ENCODE assay signal across 25 cellular contexts in genomic region chr14:51605575-51605974, GRCh38.
"Had no signal": no experiment of that assay in that cellular context is flagged by ENCODE, and none has a peak within 500 bp of the region (broad histone marks: within the 10 kb centered on the region; RNA-seq: fewer than 3 reads in every experiment).

No MANE protein-coding gene starts in this region.

- H3K36me3 ChIP-seq: brain microvascular endothelial cell, esophagus muscularis mucosa, gastroesophageal sphincter, heart right ventricle had no signal

- H3K9me3 ChIP-seq: esophagus muscularis mucosa, gastroesophageal sphincter, heart right ventricle had no signal

- H3K4me1 ChIP-seq: heart right ventricle had no signal

- ATAC-seq: activated CD4-positive, alpha-beta T cell treated with anti-CD3 and anti-CD28 coated beads for 36 hours; activated CD8-positive, alpha-beta memory T cell treated with anti-CD3 and anti-CD28 coated beads, Interleukin-2, amount 10 ng/mL, durations not matched to agents 7 days and 5 days; activated CD8-positive, alpha-beta T cell treated with anti-CD3 and anti-CD28 coated beads, Interleukin-2, amount 10 ng/mL, durations not matched to agents 7 days and 5 days; activated naive CD4-positive, alpha-beta T cell treated with anti-CD3 and anti-CD28 coated beads, Interleukin-2, amount 50 U/mL, for 72 hours; effector memory CD8-positive, alpha-beta T cell; gastroesophageal sphincter; heart right ventricle had no signal

- H3K4me3 ChIP-seq: coronary artery, dorsolateral prefrontal cortex, esophagus muscularis mucosa, gastroesophageal sphincter, heart right ventricle had no signal

- DNase-seq: activated CD4-positive, alpha-beta memory T cell treated with anti-CD3 and anti-CD28 coated beads for 36 hours; activated CD4-positive, alpha-beta T cell treated with anti-CD3 and anti-CD28 coated beads for 36 hours; activated CD4-positive, alpha-beta T cell treated with anti-CD3 and anti-CD28 coated beads, Interleukin-2, amount 10 ng/mL, durations not matched to agents 24 days and 14 days; activated CD4-positive, CD25-positive, alpha-beta regulatory T cell; activated CD4-positive, CD25-positive, alpha-beta regulatory T cell treated with anti-CD3 and anti-CD28 coated beads, Interleukin-2, amount 50 U/mL, for 72 hours; activated CD8-positive, alpha-beta memory T cell treated with anti-CD3 and anti-CD28 coated beads, Interleukin-2, amount 10 ng/mL, durations not matched to agents 7 days and 5 days; activated CD8-positive, alpha-beta memory T cell treated with anti-CD3 and anti-CD28 coated beads, Interleukin-2, amount 50 U/mL, for 4 hours; activated CD8-positive, alpha-beta T cell treated with anti-CD3 and anti-CD28 coated beads, Interleukin-2, amount 10 ng/mL, durations not matched to agents 7 days and 5 days; activated gamma-delta T cell; activated naive CD4-positive, alpha-beta T cell; activated naive CD4-positive, alpha-beta T cell treated with anti-CD3 and anti-CD28 coated beads, Interleukin-2, amount 10 ng/mL, durations not matched to agents 7 days and 5 days; activated naive CD8-positive, alpha-beta T cell treated with anti-CD3 and anti-CD28 coated beads, Interleukin-2, amount 10 ng/mL, durations not matched to agents 7 days and 5 days; activated T-cell treated with anti-CD3 and anti-CD28 coated beads, Interleukin-2, amount 50 U/mL, for 1 hour; activated T-cell treated with anti-CD3 and anti-CD28 coated beads, Interleukin-2, amount 50 U/mL, for 48 hours; brain microvascular endothelial cell; dorsolateral prefrontal cortex; effector memory CD8-positive, alpha-beta T cell; erythroblast; foreskin melanocyte; heart right ventricle; T-helper 2 cell had no signal

- H3K27me3 ChIP-seq: brain microvascular endothelial cell, esophagus muscularis mucosa, gastroesophageal sphincter, heart right ventricle had no signal

- H3K27ac ChIP-seq: coronary artery, dorsolateral prefrontal cortex, esophagus muscularis mucosa, gastroesophageal sphincter, heart right ventricle had no signal
